1 cellular context compared by ENCODE assay signal in genomic region chr7:67302113-67303039, GRCh38.
TF ChIP-seq lines count a peak whose summit lies in the region.

No MANE protein-coding gene starts in this region.

TF ChIP-seq in HepG2, 621 proteins besides CTCF, POLR2A, EP300 and RAD21 (continued from another document and continues in another):
- TF ChIP-seq ZFP91 (CRISPR knock-in tag; IDR thresholded peaks at IDR 0.05; ENCODE audit: borderline replicate concordance) (peak; percentile 84), BCL3 (CRISPR knock-in tag; IDR thresholded peaks at IDR 0.05) (peak; percentile 60; the same call in 1 of the 2 replicates), PLRG1 (conservative IDR thresholded peaks at IDR 0.05) (no peak), KDM5A (IDR thresholded peaks at IDR 0.05; ENCODE audit: borderline replicate concordance, low read length) (0 out of 2 replicates have a peak, but pooled peaks have one; percentile 92), ZBTB46 (CRISPR knock-in tag; IDR thresholded peaks at IDR 0.05; ENCODE audit: borderline replicate concordance) (no peak), ZGPAT (CRISPR knock-in tag; IDR thresholded peaks at IDR 0.05) (peak; percentile 74), THAP11 (CRISPR knock-in tag; IDR thresholded peaks at IDR 0.05) (peak; percentile 81), KMT2B (CRISPR knock-in tag; IDR thresholded peaks at IDR 0.05) (peak; percentile 63), SSRP1 (CRISPR knock-in tag; IDR thresholded peaks at IDR 0.05) (no peak), ZSCAN30 (CRISPR knock-in tag; IDR thresholded peaks at IDR 0.05) (0 out of 2 replicates have a peak, but pooled peaks have one; percentile 79), ZNF30 (CRISPR knock-in tag; IDR thresholded peaks at IDR 0.05) (0 out of 2 replicates have a peak, but pooled peaks have one; percentile 56), DNMT1 (CRISPR knock-in tag; IDR thresholded peaks at IDR 0.05) (no peak), FOXP4 (CRISPR knock-in tag; IDR thresholded peaks at IDR 0.05) (peak; percentile 19; the same call in 1 of the 2 replicates), PLSCR1 (CRISPR knock-in tag; IDR thresholded peaks at IDR 0.05; ENCODE audit: borderline replicate concordance) (no peak), HNF1B (CRISPR knock-in tag; IDR thresholded peaks at IDR 0.05) (peak; percentile 65; the same call in 1 of the 2 replicates), ZNF33B (CRISPR knock-in tag; IDR thresholded peaks at IDR 0.05) (0 out of 2 replicates have a peak, but pooled peaks have one; percentile 34), AHR (CRISPR knock-in tag; IDR thresholded peaks at IDR 0.05) (0 out of 2 replicates have a peak, but pooled peaks have one; percentile 22), ZNF615 (CRISPR knock-in tag; IDR thresholded peaks at IDR 0.05; ENCODE audit: borderline replicate concordance) (no peak), AGO2 (optimal IDR thresholded peaks at IDR 0.05; ENCODE audit: low read depth, low read length) (peak; percentile 30), ZNF207 (IDR thresholded peaks at IDR 0.05; ENCODE audit: borderline replicate concordance) (no peak), CREB1 (IDR thresholded peaks at IDR 0.05) (peak; percentile 96), CREB1 (CRISPR knock-in tag; IDR thresholded peaks at IDR 0.05) (peak; percentile 97), SRSF1 (optimal IDR thresholded peaks at IDR 0.05; ENCODE audit: low read depth, low read length) (peak; percentile 47), HOXA3 (CRISPR knock-in tag; IDR thresholded peaks at IDR 0.05) (no peak; the same call in 1 of the 2 replicates), DPF2 (CRISPR knock-in tag; IDR thresholded peaks at IDR 0.05; ENCODE audit: borderline replicate concordance, low read depth) (no peak), ZNF7 (CRISPR knock-in tag; IDR thresholded peaks at IDR 0.05) (no peak), CBX2 (IDR thresholded peaks at IDR 0.05; ENCODE audit: low read depth, low read length) (no peak), CBX2 (CRISPR knock-in tag; IDR thresholded peaks at IDR 0.05; ENCODE audit: low read depth) (no peak), ZSCAN22 (CRISPR knock-in tag; IDR thresholded peaks at IDR 0.05) (no peak), KDM6A (CRISPR knock-in tag; IDR thresholded peaks at IDR 0.05; ENCODE audit: low read depth) (no peak), CERS6 (CRISPR knock-in tag; IDR thresholded peaks at IDR 0.05) (no peak), PCBP2 (optimal IDR thresholded peaks at IDR 0.05; ENCODE audit: low read depth, low read length, poor library complexity, severe bottlenecking) (no peak), ZNF329 (CRISPR knock-in tag; IDR thresholded peaks at IDR 0.05; ENCODE audit: low read depth) (0 out of 2 replicates have a peak, but pooled peaks have one; percentile 45), CHD2 (IDR thresholded peaks at IDR 0.05; ENCODE audit: low read depth, low read length) (peak; percentile 64; the same call in 1 of the 2 replicates), STAT5B (CRISPR knock-in tag; IDR thresholded peaks at IDR 0.05) (0 out of 2 replicates have a peak, but pooled peaks have one; percentile 0), CCAR2 (optimal IDR thresholded peaks at IDR 0.05; ENCODE audit: low read depth, low read length) (no peak), ETV5 (CRISPR knock-in tag; IDR thresholded peaks at IDR 0.05; ENCODE audit: borderline replicate concordance) (0 out of 2 replicates have a peak, but pooled peaks have one; percentile 26), ZEB1 (IDR thresholded peaks at IDR 0.05; ENCODE audit: insufficient replicate concordance, low read depth) (peak; percentile 74), MXD4 (CRISPR knock-in tag; IDR thresholded peaks at IDR 0.05) (peak; percentile 83), ZNF17 (CRISPR knock-in tag; IDR thresholded peaks at IDR 0.05) (no peak), MYNN (CRISPR knock-in tag; IDR thresholded peaks at IDR 0.05; ENCODE audit: low read depth) (no peak), NR1H2 (CRISPR knock-in tag; IDR thresholded peaks at IDR 0.05; ENCODE audit: borderline replicate concordance, low read depth) (no peak), ZNF501 (CRISPR knock-in tag; IDR thresholded peaks at IDR 0.05) (peak; percentile 76), KAT2B (IDR thresholded peaks at IDR 0.05; ENCODE audit: borderline replicate concordance, low read depth, low read length) (no peak), ZNF292 (CRISPR knock-in tag; IDR thresholded peaks at IDR 0.05; ENCODE audit: borderline replicate concordance, low read depth) (no peak), MEF2D (CRISPR knock-in tag; IDR thresholded peaks at IDR 0.05) (0 out of 2 replicates have a peak, but pooled peaks have one; percentile 55), NRL (CRISPR knock-in tag; IDR thresholded peaks at IDR 0.05; ENCODE audit: borderline replicate concordance) (peak; percentile 24), TCF12 (IDR thresholded peaks at IDR 0.05) (no peak), TCF12 (CRISPR knock-in tag; IDR thresholded peaks at IDR 0.05) (no peak), ZMYM4 (CRISPR knock-in tag; IDR thresholded peaks at IDR 0.05) (peak; percentile 94), ZBTB3 (CRISPR knock-in tag; IDR thresholded peaks at IDR 0.05; ENCODE audit: borderline replicate concordance, low read depth) (no peak), ATF6 (CRISPR knock-in tag; conservative IDR thresholded peaks at IDR 0.05) (no peak), MED13 (CRISPR knock-in tag; IDR thresholded peaks at IDR 0.05) (no peak), ZNF225 (CRISPR knock-in tag; IDR thresholded peaks at IDR 0.05) (no peak), ZSCAN5A (CRISPR knock-in tag; IDR thresholded peaks at IDR 0.05; ENCODE audit: borderline replicate concordance) (peak; percentile 22; the same call in 1 of the 2 replicates), MTA1 (CRISPR knock-in tag; IDR thresholded peaks at IDR 0.05; ENCODE audit: borderline replicate concordance) (peak; percentile 57; the same call in 1 of the 2 replicates), IRF2 (CRISPR knock-in tag; IDR thresholded peaks at IDR 0.05) (no peak; the same call in 1 of the 2 replicates), NR3C1 (CRISPR knock-in tag; IDR thresholded peaks at IDR 0.05) (no peak), ISL2 (CRISPR knock-in tag; IDR thresholded peaks at IDR 0.05) (peak; percentile 12; the same call in 1 of the 2 replicates), ZNF720 (CRISPR knock-in tag; IDR thresholded peaks at IDR 0.05) (no peak)
